Comparison of ENCODE assay signal across 23 cellular contexts in the genomic region with DNA sequence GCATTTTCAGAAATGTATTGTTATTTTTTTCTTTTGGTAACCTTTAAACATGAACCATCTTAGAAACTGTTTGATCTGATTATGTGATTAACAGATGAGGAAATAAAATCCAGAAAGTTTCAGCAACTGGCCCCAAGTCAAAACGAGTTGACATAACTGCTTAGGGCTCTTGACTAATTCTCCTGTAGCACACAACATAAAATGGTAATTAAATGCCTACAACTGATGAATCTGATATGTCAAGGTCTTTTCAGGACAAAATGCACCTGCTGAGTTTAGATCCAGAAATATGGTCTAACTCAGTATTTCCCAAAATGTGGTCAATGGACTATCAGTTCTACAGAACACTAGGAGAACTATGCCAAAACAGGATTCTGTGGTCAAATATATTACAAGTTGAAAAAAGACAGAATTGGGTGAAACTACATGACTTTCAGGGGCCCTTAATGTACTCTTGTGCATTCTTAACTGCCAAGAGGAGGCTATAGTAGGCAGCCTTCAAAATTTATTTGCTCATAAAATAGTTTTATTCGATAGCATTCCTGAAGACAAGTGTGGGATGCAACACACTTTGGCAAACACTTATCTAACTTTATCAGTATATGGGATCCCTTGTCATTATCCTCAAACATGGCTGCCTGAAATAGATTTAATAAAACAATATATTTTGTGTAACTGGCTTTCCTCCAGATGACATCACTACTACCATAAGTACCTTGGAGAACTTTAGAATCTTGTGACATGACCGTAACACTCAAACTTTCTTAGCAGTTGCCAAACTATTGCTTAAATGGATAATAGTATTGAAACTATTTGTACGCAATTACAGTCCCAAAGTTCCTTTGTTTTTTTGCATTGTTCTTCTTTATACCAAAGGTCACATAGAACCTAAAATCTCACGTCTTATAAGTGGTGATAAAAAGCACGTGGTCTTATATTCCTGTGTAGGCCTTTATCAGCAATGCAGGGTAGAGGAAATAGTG. TPM values are rescaled to one million over a fixed set of nuclear protein-coding genes. Genes with fewer than 3 reads are reported as not detected.
"Had no signal": no experiment of that assay in that cellular context is flagged by ENCODE, and none has a peak within 500 bp of the region (broad histone marks: within the 10 kb centered on the region; RNA-seq: fewer than 3 reads in every experiment).

No MANE protein-coding gene starts in this region.

- H3K4me1 ChIP-seq: gastrocnemius medialis, parathyroid adenoma, prostate gland, spleen, transverse colon had no signal

- H3K4me3 ChIP-seq: esophagus muscularis mucosa, gastrocnemius medialis, prostate gland, spleen, thoracic aorta, transverse colon had no signal

- ATAC-seq: effector memory CD8-positive, alpha-beta T cell; gastrocnemius medialis; left lobe of liver; sciatic nerve; stimulated activated naive B cell treated with anti-CD40 and anti-IgM and Interleukin-4, amounts not matched to agents 10 μg/mL and 1 μg/mL and 100 μg/mL, for 72 hours; stimulated activated naive CD8-positive, alpha-beta T cell treated with anti-CD3 and anti-CD28 coated beads, Interleukin-15, amount 100 ng/mL, for 72 hours had no signal

- H3K4me3 Mint-ChIP-seq: dendritic cell treated with granulocyte-macrophage colony-stimulating factor and Interleukin-4, amounts not matched to agents 40 ng/mL and 50 ng/mL, for 4 days; effector memory CD8-positive, alpha-beta T cell; immature natural killer cell; naive B cell; nephron progenitor cell; stimulated activated naive B cell treated with anti-CD40 and anti-IgM and Interleukin-4, amounts not matched to agents 10 μg/mL and 1 μg/mL and 100 μg/mL, for 72 hours; stimulated activated naive CD8-positive, alpha-beta T cell treated with anti-CD3 and anti-CD28 coated beads, Interleukin-15, amount 100 ng/mL, for 72 hours had no signal

- H3K36me3 ChIP-seq: esophagus muscularis mucosa, gastrocnemius medialis, prostate gland, spleen, thoracic aorta, transverse colon had no signal

- H3K27me3 Mint-ChIP-seq: dendritic cell treated with granulocyte-macrophage colony-stimulating factor and Interleukin-4, amounts not matched to agents 40 ng/mL and 50 ng/mL, for 4 days; effector memory CD8-positive, alpha-beta T cell; naive B cell; stimulated activated naive B cell treated with anti-CD40 and anti-IgM and Interleukin-4, amounts not matched to agents 10 μg/mL and 1 μg/mL and 100 μg/mL, for 72 hours; stimulated activated naive CD8-positive, alpha-beta T cell treated with anti-CD3 and anti-CD28 coated beads, Interleukin-15, amount 100 ng/mL, for 72 hours had no signal

- H3K36me3 Mint-ChIP-seq: immature natural killer cell; naive B cell; stimulated activated naive B cell treated with anti-CD40 and anti-IgM and Interleukin-4, amounts not matched to agents 10 μg/mL and 1 μg/mL and 100 μg/mL, for 72 hours had no signal

- H3K4me1 Mint-ChIP-seq: immature natural killer cell; naive B cell; stimulated activated naive B cell treated with anti-CD40 and anti-IgM and Interleukin-4, amounts not matched to agents 10 μg/mL and 1 μg/mL and 100 μg/mL, for 72 hours; stimulated activated naive CD8-positive, alpha-beta T cell treated with anti-CD3 and anti-CD28 coated beads, Interleukin-15, amount 100 ng/mL, for 72 hours had no signal

- H3K27ac ChIP-seq: epithelial cell of prostate, esophagus muscularis mucosa, gastrocnemius medialis, parathyroid adenoma, prostate gland, spleen, thoracic aorta, transverse colon had no signal

- H3K9ac ChIP-seq: parathyroid adenoma had no signal

- H3K9me3 ChIP-seq: esophagus muscularis mucosa, gastrocnemius medialis, prostate gland, spleen, thoracic aorta, transverse colon had no signal

- H3K9me3 Mint-ChIP-seq: dendritic cell treated with granulocyte-macrophage colony-stimulating factor and Interleukin-4, amounts not matched to agents 40 ng/mL and 50 ng/mL, for 4 days; effector memory CD8-positive, alpha-beta T cell; naive B cell; nephron progenitor cell; stimulated activated naive B cell treated with anti-CD40 and anti-IgM and Interleukin-4, amounts not matched to agents 10 μg/mL and 1 μg/mL and 100 μg/mL, for 72 hours; stimulated activated naive CD8-positive, alpha-beta T cell treated with anti-CD3 and anti-CD28 coated beads, Interleukin-15, amount 100 ng/mL, for 72 hours had no signal

- DNase-seq: cerebellar nuclear complex; effector memory CD8-positive, alpha-beta T cell; gastrocnemius medialis; immature natural killer cell; kidney; mesendoderm; naive B cell; nephron progenitor cell; spleen; stimulated activated CD4-positive, alpha-beta T cell treated with anti-CD3 and anti-CD28 coated beads, Interleukin-15, amount 100 ng/mL, for 24 hours; stimulated activated CD4-positive, alpha-beta T cell treated with anti-CD3 and anti-CD28 coated beads, Interleukin-2, amount 100 ng/mL, for 24 hours; stimulated activated CD4-positive, alpha-beta T cell treated with anti-CD3 and anti-CD28 coated beads, Interleukin-4, amount 100 ng/mL, for 4 hours; stimulated activated naive B cell treated with anti-CD40 and anti-IgM and Interleukin-4, amounts not matched to agents 10 μg/mL and 1 μg/mL and 100 μg/mL, for 72 hours; stimulated activated naive CD8-positive, alpha-beta T cell treated with anti-CD3 and anti-CD28 coated beads, Interleukin-15, amount 100 ng/mL, for 72 hours; transverse colon had no signal

- H3K27me3 ChIP-seq: esophagus muscularis mucosa, gastrocnemius medialis, spleen had no signal

- H3K27ac Mint-ChIP-seq: dendritic cell treated with granulocyte-macrophage colony-stimulating factor and Interleukin-4, amounts not matched to agents 40 ng/mL and 50 ng/mL, for 4 days; effector memory CD8-positive, alpha-beta T cell; immature natural killer cell; naive B cell; nephron progenitor cell; stimulated activated naive B cell treated with anti-CD40 and anti-IgM and Interleukin-4, amounts not matched to agents 10 μg/mL and 1 μg/mL and 100 μg/mL, for 72 hours; stimulated activated naive CD8-positive, alpha-beta T cell treated with anti-CD3 and anti-CD28 coated beads, Interleukin-15, amount 100 ng/mL, for 72 hours had no signal

RNA-seq across cellular contexts. Expression of a gene that starts 59.4 kb away (rescaled TPM):
- polyA plus RNA-seq: immature natural killer cell had no signal
